ENCODE assay signal across 12 cellular contexts in the genomic region with DNA sequence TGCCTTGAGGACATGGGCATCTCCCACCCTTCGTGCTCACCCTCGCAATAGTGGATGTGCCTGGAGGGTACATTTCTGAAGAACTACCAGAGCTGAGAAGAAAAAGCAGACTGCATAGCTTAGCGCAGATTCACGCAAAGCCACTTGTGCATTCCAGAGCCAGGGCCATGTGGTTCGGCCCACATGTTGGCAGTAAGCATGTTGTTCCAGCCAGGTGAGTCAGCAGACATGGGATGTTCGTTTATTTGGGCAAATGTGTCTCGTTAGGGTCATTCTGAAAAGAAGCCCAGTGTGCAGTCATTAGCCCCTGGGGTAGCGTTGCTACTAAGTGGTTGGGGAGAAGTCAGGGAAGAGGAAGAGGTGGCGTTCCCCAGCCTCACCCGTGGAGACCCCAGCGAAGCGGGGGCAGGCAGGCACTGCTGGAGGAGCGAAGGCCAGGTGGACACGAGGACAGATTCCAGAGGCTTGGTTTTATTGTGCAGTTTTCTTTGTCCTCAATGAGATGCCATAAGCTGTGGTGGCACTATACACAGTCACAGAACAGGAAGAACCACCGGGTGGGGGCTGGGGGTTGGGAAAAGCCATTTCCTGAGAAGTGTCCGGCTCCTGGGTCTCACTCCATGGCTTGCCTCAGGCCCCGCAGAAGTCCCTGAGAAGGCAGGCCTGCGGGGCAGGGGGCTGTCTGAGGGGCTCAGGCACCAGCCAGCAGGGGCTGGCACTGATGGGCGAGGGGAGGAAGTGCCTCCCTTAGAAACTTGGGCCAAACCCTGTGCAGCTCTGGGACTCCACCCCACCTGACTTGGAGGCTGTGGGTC. TPM values are rescaled to one million over a fixed set of nuclear protein-coding genes. Genes with fewer than 3 reads are reported as not detected.
DNase-seq lines count a peak whose midpoint lies in the region; ATAC-seq and TF ChIP-seq lines count a peak whose summit lies in the region.
"Had no signal": no experiment of that assay in that cellular context is flagged by ENCODE, and none has a peak within 500 bp of the region (broad histone marks: within the 10 kb centered on the region; RNA-seq: fewer than 3 reads in every experiment).

No MANE protein-coding gene starts in this region.

- H3K27me3 ChIP-seq in SJSA1 (replicated peaks) = no peaks in the 10 kb centered on the region
- H3K27me3 ChIP-seq in esophagus muscularis mucosa = peaks cover 0 to 26% (median 0%) of the 10 kb centered on the region in 4 donors
- no peaks in the 10 kb centered on the region for H3K27me3 ChIP-seq in osteoblast (ENCODE audit: insufficient read depth, low read length)
- peaks cover 32% of the 10 kb centered on the region for H3K27me3 ChIP-seq in lower lobe of right lung (ENCODE audit: low read depth)
- H3K27me3 ChIP-seq: ovary had no signal

- ATAC-seq in HG03442 (IDR thresholded peaks at IDR 0.05; ENCODE audit: unreplicated experiment) = no peak
- ATAC-seq in lower lobe of right lung = no peak

- H3K79me2 ChIP-seq in osteoblast (ENCODE audit: insufficient read depth, low read length) = peaks cover 46% of the 10 kb centered on the region

- peak; percentile 96 for DNase-seq in ELR (ENCODE audit: low read depth)
- DNase-seq in SJSA1 (ENCODE audit: low read depth in 1 of 2, low spot score in 2 of 2) = peak in 1 of 2 experiments; percentile 70
- DNase-seq in esophagus muscularis mucosa (ENCODE audit: extremely low spot score) = no peak
- peak; percentile 98 for DNase-seq in osteoblast (ENCODE audit: insufficient read length, low spot score, missing footprints)
- DNase-seq in NCI-H2081 treated with DMSO at 0.1 percent for 48 hours (lab: John Stamatoyannopoulos, UW) = no peak
- DNase-seq in NCI-H2227 (lab: John Stamatoyannopoulos, UW; ENCODE audit: unreplicated experiment) = no peak
- DNase-seq in lower lobe of right lung = no peak
- DNase-seq: activated naive CD8-positive, alpha-beta T cell treated with anti-CD3 and anti-CD28 coated beads for 36 hours; Calu3; ovary had no signal

- no peak overlapping the region for H3K4me3 ChIP-seq in SJSA1
- H3K4me3 ChIP-seq in esophagus muscularis mucosa = no peak overlapping the region
- peak overlapping the region; percentile 58 for H3K4me3 ChIP-seq in osteoblast (ENCODE audit: insufficient read depth, low read length)
- H3K4me3 ChIP-seq in lower lobe of right lung = no peak overlapping the region
- H3K4me3 ChIP-seq: ovary had no signal

- peaks cover 30% of the 10 kb centered on the region for H3K4me1 ChIP-seq in SJSA1 (replicated peaks)
- H3K4me1 ChIP-seq in esophagus muscularis mucosa = peaks cover 17 to 44% (median 33%) of the 10 kb centered on the region in 4 donors
- peaks cover 50% of the 10 kb centered on the region for H3K4me1 ChIP-seq in osteoblast (ENCODE audit: insufficient read depth, low read length)
- peaks cover 15% of the 10 kb centered on the region for H3K4me1 ChIP-seq in lower lobe of right lung

- TF ChIP-seq CTCF in esophagus muscularis mucosa (IDR thresholded peaks at IDR 0.05) (no peak), osteoblast (IDR thresholded peaks at IDR 0.05; ENCODE audit: extremely low read depth, low read depth, low read length) (no peak), lower lobe of right lung (IDR thresholded peaks at IDR 0.05) (no peak)

- WGBS in esophagus muscularis mucosa = 69% methylated on average over 12 of the region's 19 CpGs

- TF ChIP-seq EP300 in esophagus muscularis mucosa (IDR thresholded peaks at IDR 0.05) = no peak

- intact Hi-C loops in esophagus muscularis mucosa (cut with DNase I) = loop anchor here (5.0 kb wide), 1 partner anchor 54 kb away; no protein-coding TSS in a partner anchor
- intact Hi-C loops in lower lobe of right lung (cut with DNase I) = no loop called here

- H3K9me3 ChIP-seq in SJSA1 (replicated peaks) (no peaks in the 10 kb centered on the region), esophagus muscularis mucosa (no peaks in the 10 kb centered on the region), osteoblast (ENCODE audit: low read depth, low read length) (no peaks in the 10 kb centered on the region), lower lobe of right lung (no peaks in the 10 kb centered on the region)
- H3K9me3 ChIP-seq: ovary had no signal

- H3K36me3 ChIP-seq in SJSA1 (no peaks in the 10 kb centered on the region), esophagus muscularis mucosa (peaks cover 0 to 16% (median 0%) of the 10 kb centered on the region in 4 donors), osteoblast (ENCODE audit: insufficient read depth, low read length) (peaks cover 26% of the 10 kb centered on the region), lower lobe of right lung (no peaks in the 10 kb centered on the region)
- H3K36me3 ChIP-seq: ovary had no signal

- H2AFZ ChIP-seq in osteoblast (ENCODE audit: low read length) = peak overlapping the region; percentile 12

- H3K4me2 ChIP-seq in osteoblast (ENCODE audit: insufficient read depth, low read length) = peak overlapping the region; percentile 86
- H3K4me2 ChIP-seq: KMS-11 had no signal

- H3K27ac ChIP-seq in SJSA1 (peak overlapping the region; percentile 85), esophagus muscularis mucosa (replicated peaks in 1 of 4) (peak overlapping the region in 3 of 4 donors; percentile 22 to 72 (median 44)), osteoblast (ENCODE audit: low read depth, low read length) (peak overlapping the region; percentile 98), lower lobe of right lung (no peak overlapping the region)
- H3K27ac ChIP-seq: KMS-11, ovary had no signal

- peaks cover 32% of the 10 kb centered on the region for H4K20me1 ChIP-seq in osteoblast (ENCODE audit: insufficient read depth, low read length)

- no peak for TF ChIP-seq POLR2A in esophagus muscularis mucosa (IDR thresholded peaks at IDR 0.05; ENCODE audit: low read depth)

RNA-seq across cellular contexts. Expression of gene THY1, which starts 5.0 kb away (rescaled TPM):
- total RNA-seq in SJSA1 (2014; rRNA removed; shearing (Covaris generic)) = 7.4 and 51.6 TPM in 2 replicates
- total RNA-seq in esophagus muscularis mucosa (10 to 100 TPM; 13.3 to 70.1 (median 25.4) TPM), osteoblast (308 and 400 TPM in 2 replicates), lower lobe of right lung (7.5 TPM)
- total RNA-seq: Calu3 had no signal

RNA-seq across cellular contexts. Expression of gene USP2, which starts 36.4 kb away (rescaled TPM):
- 0.21 TPM in 1 of 2 replicates, not detected in the other for total RNA-seq in SJSA1 (2014; rRNA removed; shearing (Covaris generic))
- 1 to 10 TPM; 4.6 to 9.9 (median 6.1) TPM for total RNA-seq in esophagus muscularis mucosa
- total RNA-seq in osteoblast = 0.29 and 0.36 TPM in 2 replicates
- 5.1 TPM for total RNA-seq in lower lobe of right lung

Comparison
In these comparisons a context has a peak if more than half of its experiments do, and no peak if none do; other contexts are left out.
1. DNase-seq: peak in ELR (single experiment) and osteoblast (single experiment); none in esophagus muscularis mucosa (single experiment), NCI-H2081 treated with DMSO at 0.1 percent for 48 hours (single experiment), NCI-H2227 (single experiment) and lower lobe of right lung (single experiment).